ENCODE assay signal across 12 cellular contexts in the genomic region with DNA sequence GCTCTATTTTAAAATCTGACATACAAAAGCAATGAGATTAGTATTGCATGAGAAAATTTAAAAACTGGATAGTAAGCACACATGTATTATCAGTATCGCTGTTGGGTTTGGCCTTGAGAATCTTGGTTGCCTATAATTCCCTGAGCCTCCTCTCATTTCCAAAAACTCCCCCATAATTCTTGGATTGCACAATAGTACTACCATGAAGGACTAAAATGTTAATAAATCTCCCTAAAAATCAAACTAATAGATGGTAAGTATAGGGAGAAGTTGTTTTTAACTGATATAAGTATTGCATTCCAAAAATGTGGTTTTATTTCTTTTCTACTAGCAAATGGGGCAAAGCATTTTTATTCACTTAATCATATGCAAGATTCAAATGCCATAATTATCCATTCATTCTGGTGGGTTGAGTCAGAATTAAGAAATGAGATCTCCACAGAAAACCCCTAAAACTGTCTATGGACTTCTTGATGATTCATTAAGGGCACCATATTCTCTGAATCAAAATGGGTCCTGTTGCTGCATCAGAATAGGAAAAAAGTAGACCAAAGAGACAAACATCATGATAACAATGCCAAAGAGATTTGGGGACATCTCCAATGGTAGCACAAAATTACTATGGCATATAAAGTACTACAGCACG. TPM values are rescaled to one million over a fixed set of nuclear protein-coding genes. Genes with fewer than 3 reads are reported as not detected.
DNase-seq lines count a peak whose midpoint lies in the region; TF ChIP-seq lines count a peak whose summit lies in the region.
"Had no signal": no experiment of that assay in that cellular context is flagged by ENCODE, and none has a peak within 500 bp of the region (broad histone marks: within the 10 kb centered on the region; RNA-seq: fewer than 3 reads in every experiment).

No MANE protein-coding gene starts in this region.

- peaks cover 2 to 42% (median 33%) of the 10 kb centered on the region in 5 donors for H3K4me1 ChIP-seq in subcutaneous abdominal adipose tissue (ENCODE audit: control insufficient read depth in 5 of 5, insufficient read depth in 5 of 5, low read length in 5 of 5)

- peaks cover 30% of the 10 kb centered on the region for H3K4me1 Mint-ChIP-seq in activated CD4-positive, alpha-beta T cell treated with anti-CD3 and anti-CD28 coated beads, Interleukin-2, amount 10 ng/mL, durations not matched to agents 24 days and 14 days
- peaks cover 62% of the 10 kb centered on the region for H3K4me1 Mint-ChIP-seq in activated CD4-positive, alpha-beta memory T cell treated with anti-CD3 and anti-CD28 coated beads, Interleukin-2, amount 10 ng/mL, durations not matched to agents 7 days and 5 days

- peaks cover 15% of the 10 kb centered on the region for H3K36me3 Mint-ChIP-seq in activated CD4-positive, alpha-beta T cell treated with anti-CD3 and anti-CD28 coated beads, Interleukin-2, amount 10 ng/mL, durations not matched to agents 24 days and 14 days (ENCODE audit: low read depth)
- peaks cover 48% of the 10 kb centered on the region for H3K36me3 Mint-ChIP-seq in activated CD4-positive, alpha-beta memory T cell treated with anti-CD3 and anti-CD28 coated beads, Interleukin-2, amount 10 ng/mL, durations not matched to agents 7 days and 5 days (ENCODE audit: low read depth)

- no peak overlapping the region for H3K4me3 Mint-ChIP-seq in activated CD4-positive, alpha-beta T cell treated with anti-CD3 and anti-CD28 coated beads, Interleukin-2, amount 10 ng/mL, durations not matched to agents 24 days and 14 days
- H3K4me3 Mint-ChIP-seq in activated CD4-positive, alpha-beta memory T cell treated with anti-CD3 and anti-CD28 coated beads, Interleukin-2, amount 10 ng/mL, durations not matched to agents 7 days and 5 days, result no peak overlapping the region
- H3K4me3 Mint-ChIP-seq: B cell had no signal

- CTCF ChIA-PET in activated CD4-positive, alpha-beta memory T cell treated with anti-CD3 and anti-CD28 coated beads, Interleukin-2, amount 10 ng/mL, durations not matched to agents 7 days and 5 days (lab: Charles Lee), result interaction anchor here (2.0 kb wide), 1 partner anchor 16 kb away, joined by 6 read pairs; the partner anchor contains the start of gene TRDMT1

- intact Hi-C loops in activated CD4-positive, alpha-beta T cell treated with anti-CD3 and anti-CD28 coated beads, Interleukin-2, amount 10 ng/mL, durations not matched to agents 24 days and 14 days (cut with micrococcal nuclease), result no loop called here

- H3K9me3 Mint-ChIP-seq in activated CD4-positive, alpha-beta T cell treated with anti-CD3 and anti-CD28 coated beads, Interleukin-2, amount 10 ng/mL, durations not matched to agents 24 days and 14 days, result peaks cover 5% of the 10 kb centered on the region
- H3K9me3 Mint-ChIP-seq in activated CD4-positive, alpha-beta memory T cell treated with anti-CD3 and anti-CD28 coated beads, Interleukin-2, amount 10 ng/mL, durations not matched to agents 7 days and 5 days, result peaks cover 2% of the 10 kb centered on the region

- H3K27me3 Mint-ChIP-seq in activated CD4-positive, alpha-beta T cell treated with anti-CD3 and anti-CD28 coated beads, Interleukin-2, amount 10 ng/mL, durations not matched to agents 24 days and 14 days, result no peaks in the 10 kb centered on the region
- H3K27me3 Mint-ChIP-seq in activated CD4-positive, alpha-beta memory T cell treated with anti-CD3 and anti-CD28 coated beads, Interleukin-2, amount 10 ng/mL, durations not matched to agents 7 days and 5 days, result no peaks in the 10 kb centered on the region
- H3K27me3 Mint-ChIP-seq: B cell had no signal

- H3K27me3 ChIP-seq in subcutaneous abdominal adipose tissue (ENCODE audit: control insufficient read depth in 5 of 5, insufficient read depth in 4 of 5, low read length in 5 of 5), result no peaks in the 10 kb centered on the region

- H3K36me3 ChIP-seq in subcutaneous abdominal adipose tissue (ENCODE audit: control insufficient read depth in 5 of 5, insufficient read depth in 5 of 5, low read length in 5 of 5), result no peaks in the 10 kb centered on the region

- no peak overlapping the region for H3K4me3 ChIP-seq in fibroblast of mammary gland (ENCODE audit: control insufficient read depth, low read depth, low read length)
- H3K4me3 ChIP-seq in subcutaneous abdominal adipose tissue (ENCODE audit: low read depth in 1 of 5, low read length in 5 of 5), result no peak overlapping the region

- no peak for DNase-seq in activated CD4-positive, alpha-beta T cell treated with anti-CD3 and anti-CD28 coated beads, Interleukin-2, amount 10 ng/mL, durations not matched to agents 24 days and 14 days
- DNase-seq in activated CD4-positive, alpha-beta T cell treated with anti-CD3 and anti-CD28 coated beads for 1 hour, result no peak
- no peak for DNase-seq in activated CD4-positive, alpha-beta memory T cell treated with anti-CD3 and anti-CD28 coated beads, Interleukin-2, amount 10 ng/mL, durations not matched to agents 7 days and 5 days
- DNase-seq in fibroblast of mammary gland (ENCODE audit: low read depth) (peak; percentile 92), NCI-H524 treated with DMSO at 0.1 percent for 48 hours (lab: John Stamatoyannopoulos, UW) (no peak), SIG-M5 treated with dmso at 0.1 percent for 504 hours (lab: John Stamatoyannopoulos, UW; ENCODE audit: unreplicated experiment) (no peak), DMS 273 (lab: John Stamatoyannopoulos, UW; ENCODE audit: unreplicated experiment) (no peak)
- DNase-seq: activated gamma-delta T cell, NCI-H510A, T1000 had no signal

- H3K27ac Mint-ChIP-seq in activated CD4-positive, alpha-beta T cell treated with anti-CD3 and anti-CD28 coated beads, Interleukin-2, amount 10 ng/mL, durations not matched to agents 24 days and 14 days, result peak overlapping the region; percentile 88
- H3K27ac Mint-ChIP-seq in activated CD4-positive, alpha-beta memory T cell treated with anti-CD3 and anti-CD28 coated beads, Interleukin-2, amount 10 ng/mL, durations not matched to agents 7 days and 5 days, result peak overlapping the region; percentile 95
- H3K27ac Mint-ChIP-seq: B cell had no signal

- no peak for TF ChIP-seq CTCF in fibroblast of mammary gland (conservative IDR thresholded peaks at IDR 0.05; ENCODE audit: control insufficient read depth, insufficient read depth, low read depth, low read length)

- POLR2A ChIA-PET in activated CD4-positive, alpha-beta memory T cell treated with anti-CD3 and anti-CD28 coated beads, Interleukin-2, amount 10 ng/mL, durations not matched to agents 7 days and 5 days (lab: Charles Lee), result interaction anchor here (1.5 to 5.0 kb wide), 3 partner anchors 9 to 13 kb away, joined by 5 to 117 read pairs (median 56); partner anchors contain the start of gene VIM

- peak overlapping the region in 1 of 5 donors; percentile 82 for H3K9ac ChIP-seq in subcutaneous abdominal adipose tissue (ENCODE audit: low read length in 5 of 5)

- peak overlapping the region; percentile 98 for H3K27ac ChIP-seq in subcutaneous abdominal adipose tissue (ENCODE audit: low read depth, low read length)

- H3K9me3 ChIP-seq in subcutaneous abdominal adipose tissue (ENCODE audit: control insufficient read depth in 5 of 5, low read length in 5 of 5), result no peaks in the 10 kb centered on the region

RNA-seq across cellular contexts. Expression of gene VIM, which starts 10.3 kb away (rescaled TPM):
- total RNA-seq in activated CD4-positive, alpha-beta T cell treated with anti-CD3 and anti-CD28 coated beads, Interleukin-2, amount 10 ng/mL, durations not matched to agents 24 days and 14 days, result 178 and 182 TPM in 2 replicates
- total RNA-seq in activated CD4-positive, alpha-beta memory T cell treated with anti-CD3 and anti-CD28 coated beads, Interleukin-2, amount 10 ng/mL, durations not matched to agents 7 days and 5 days, result 1,000 to 10,000 TPM; 2,572 to 2,607 TPM

RNA-seq across cellular contexts. Expression of gene TRDMT1, which starts 16.3 kb away (rescaled TPM):
- total RNA-seq in activated CD4-positive, alpha-beta T cell treated with anti-CD3 and anti-CD28 coated beads, Interleukin-2, amount 10 ng/mL, durations not matched to agents 24 days and 14 days, result 3.9 and 5.6 TPM in 2 replicates
- total RNA-seq in activated CD4-positive, alpha-beta memory T cell treated with anti-CD3 and anti-CD28 coated beads, Interleukin-2, amount 10 ng/mL, durations not matched to agents 7 days and 5 days, result 10 to 100 TPM; 12.3 to 12.7 TPM

Comparison
In these comparisons a context has a peak if more than half of its experiments do, and no peak if none do; other contexts are left out.
1. RNA of gene VIM, which starts 10.3 kb away (total RNA-seq): 2,572 to 2,607 TPM in activated CD4-positive, alpha-beta memory T cell treated with anti-CD3 and anti-CD28 coated beads, Interleukin-2, amount 10 ng/mL, durations not matched to agents 7 days and 5 days; 178 to 182 TPM in activated CD4-positive, alpha-beta T cell treated with anti-CD3 and anti-CD28 coated beads, Interleukin-2, amount 10 ng/mL, durations not matched to agents 24 days and 14 days; every median in the first group is over 10 times any median in the second.